8 cellular contexts compared by ENCODE assay signal in genomic region chr16:88569985-88570690, GRCh38. TPM values are rescaled to one million over a fixed set of nuclear protein-coding genes. Genes with fewer than 3 reads are reported as not detected.
DNase-seq lines count a peak whose midpoint lies in the region; ATAC-seq and TF ChIP-seq lines count a peak whose summit lies in the region.

TSS of gene ZC3H18 (plus strand) at chr16:88570403. CDS start at chr16:88577124, 6,721 bp downstream.

- H3K9me3 Mint-ChIP-seq in activated T-cell treated with anti-CD3 and anti-CD28 coated beads, Interleukin-2, amount 50 U/mL, for 4 hours: no peaks in the 10 kb centered on the region

- H3K9ac ChIP-seq in KMS-11 (peak within 1 kb of the TSS; percentile 57; the same call in 1 of the 2 replicates), muscle layer of colon (ENCODE audit: low read length) (peak within 1 kb of the TSS; percentile 70)

- H2AFZ ChIP-seq in KMS-11 (ENCODE audit: low read depth): peak within 1 kb of the TSS; percentile 96

- peaks cover 4% of the 10 kb centered on the region for H3K36me3 Mint-ChIP-seq in activated T-cell treated with anti-CD3 and anti-CD28 coated beads, Interleukin-2, amount 50 U/mL, for 4 hours (ENCODE audit: insufficient read depth)

- H3K4me3 ChIP-seq in KMS-11 (IDR thresholded peaks at IDR 0.05; ENCODE audit: insufficient read depth, low read depth, low read length) (no peak within 1 kb of the TSS), Panc1 (ENCODE audit: low read depth in 2 of 2, low read length in 2 of 2) (peak within 1 kb of the TSS; percentile 82 to 86), muscle layer of colon (ENCODE audit: low read depth in 1 of 2, low read length in 2 of 2) (peak within 1 kb of the TSS; percentile 69 to 84)

- peak within 1 kb of the TSS; percentile 90 for H3K4me3 Mint-ChIP-seq in activated T-cell treated with anti-CD3 and anti-CD28 coated beads, Interleukin-2, amount 50 U/mL, for 4 hours

- no peaks in the 10 kb centered on the region for H3K27me3 Mint-ChIP-seq in activated T-cell treated with anti-CD3 and anti-CD28 coated beads, Interleukin-2, amount 50 U/mL, for 4 hours (ENCODE audit: low read depth)

- H3K36me3 ChIP-seq in KMS-11 (ENCODE audit: insufficient read depth) (peaks cover 3% of the 10 kb centered on the region; the same call in 1 of the 2 replicates), Panc1 (ENCODE audit: control insufficient read depth, insufficient read depth, low read length) (peaks cover 8% of the 10 kb centered on the region), muscle layer of colon (ENCODE audit: insufficient read depth, low read length) (no peaks in the 10 kb centered on the region)

- BruUV-seq in Panc1 (replicated peaks; lab: Mats Ljungman, UMichigan): no TSS peak

- CTCF ChIA-PET in Panc1 (lab: Charles Lee): no interaction called here

- intact Hi-C loops in Panc1 (cut with micrococcal nuclease; ENCODE audit: unreplicated experiment): no loop called here

- H4K20me1 ChIP-seq in KMS-11 (ENCODE audit: insufficient read depth): no peaks in the 10 kb centered on the region

- peaks cover 37% of the 10 kb centered on the region for H3K4me1 Mint-ChIP-seq in activated T-cell treated with anti-CD3 and anti-CD28 coated beads, Interleukin-2, amount 50 U/mL, for 4 hours (ENCODE audit: low read depth)

- H3K4me1 ChIP-seq in KMS-11 (ENCODE audit: low read depth, poor library complexity, severe bottlenecking) (peaks cover 12% of the 10 kb centered on the region), Panc1 (ENCODE audit: control insufficient read depth, insufficient read depth, low read length) (peaks cover 10% of the 10 kb centered on the region), muscle layer of colon (ENCODE audit: insufficient read depth, low read length) (peaks cover 12% of the 10 kb centered on the region)

- POLR2A ChIA-PET in Panc1 (lab: Charles Lee): interaction anchor here (0.6 to 1.1 kb wide), 4 partner anchors 9 to 556 kb away, joined by 3 to 13 read pairs (median 5); no protein-coding TSS in a partner anchor

- peak; percentile 86 for DNase-seq in DMS114 treated with DMSO at 0.1 percent for 48 hours (lab: John Stamatoyannopoulos, UW; ENCODE audit: unreplicated experiment)
- DNase-seq in Panc1 (ENCODE audit: low read depth, low spot score): no peak
- peak; percentile 98 for DNase-seq in activated T-cell treated with anti-CD3 and anti-CD28 coated beads, Interleukin-2, amount 50 U/mL, for 4 hours
- DNase-seq in stimulated activated CD8-positive, alpha-beta memory T cell treated with anti-CD3 and anti-CD28 coated beads, Interleukin-7, amount 100 ng/mL, for 1 hour (ENCODE audit: low read depth in 2 of 2): peak; percentile 96 to 98

- in situ Hi-C loops in Panc1 (cut with HindIII; ENCODE audit: low pct_unique_long_range_greater_than_20kb, low sequenced_read_pairs): no loop called here

- peak within 1 kb of the TSS; percentile 24; the same call in 1 of the 2 replicates for H3K27ac ChIP-seq in KMS-11
- H3K27ac ChIP-seq in Panc1 (ENCODE audit: low read length): peak within 1 kb of the TSS; percentile 89
- peak within 1 kb of the TSS; percentile 76 for H3K27ac ChIP-seq in muscle layer of colon (ENCODE audit: low read depth, low read length)

- TF ChIP-seq CTCF in KMS-11 (conservative IDR thresholded peaks at IDR 0.05; ENCODE audit: low read depth, low read length) (no peak), Panc1 (IDR thresholded peaks at IDR 0.05) (no peak)

- H3K4me2 ChIP-seq in KMS-11: peak within 1 kb of the TSS; percentile 80

- no peaks in the 10 kb centered on the region for H3K9me3 ChIP-seq in Panc1 (ENCODE audit: control insufficient read depth, insufficient read depth, low read depth, low read length)
- H3K9me3 ChIP-seq in muscle layer of colon (ENCODE audit: low read length): no peaks in the 10 kb centered on the region

- peaks cover 7% of the 10 kb centered on the region; the same call in 1 of the 2 replicates for H3K27me3 ChIP-seq in KMS-11 (ENCODE audit: insufficient read depth, low read depth)
- H3K27me3 ChIP-seq in Panc1 (ENCODE audit: control insufficient read depth, insufficient read depth, low read length): no peaks in the 10 kb centered on the region
- H3K27me3 ChIP-seq in muscle layer of colon (ENCODE audit: control insufficient read depth in 1 of 2, insufficient read depth in 2 of 2, low read length in 2 of 2): no peaks in the 10 kb centered on the region

- peak; percentile 63 for ATAC-seq in GM21723 (IDR thresholded peaks at IDR 0.05; ENCODE audit: unreplicated experiment)
- ATAC-seq in Panc1: peak; percentile 92
- peak; percentile 83 to 85 for ATAC-seq in activated T-cell treated with anti-CD3 and anti-CD28 coated beads, Interleukin-2, amount 50 U/mL, for 4 hours
- ATAC-seq in esophagus mucosa: peak; percentile 99

- peaks cover 38% of the 10 kb centered on the region for H3K79me2 ChIP-seq in KMS-11 (ENCODE audit: insufficient read depth, low read depth)

RNA-seq across cellular contexts. Expression of gene ZC3H18, which starts in this region (rescaled TPM):
- total RNA-seq in Panc1 (2021; ENCODE audit: unreplicated experiment): 45.9 TPM
- 41.2 TPM for polyA plus RNA-seq in Panc1 (2012; ENCODE audit: insufficient read length)
- total RNA-seq in activated T-cell treated with anti-CD3 and anti-CD28 coated beads, Interleukin-2, amount 50 U/mL, for 4 hours: 100 to 1,000 TPM; 117 to 122 (median 118) TPM
- 21.9 TPM for total RNA-seq in esophagus mucosa

Comparison
In these comparisons a context has a peak if more than half of its experiments do, and no peak if none do; other contexts are left out.
1. H3K27ac ChIP-seq: peak in every context shown above with its lines; median percentile 89 in Panc1; 76 in muscle layer of colon; 24 in KMS-11.